In genomic region chr2:32721376-32721775, GRCh38 we compare ENCODE assay signal across 22 cellular contexts.
"Had no signal": no experiment of that assay in that cellular context is flagged by ENCODE, and none has a peak within 500 bp of the region (broad histone marks: within the 10 kb centered on the region; RNA-seq: fewer than 3 reads in every experiment).

No MANE protein-coding gene starts in this region.

- H3K79me2 ChIP-seq: hepatocyte had no signal

- H3K4me2 ChIP-seq: hepatocyte, smooth muscle cell had no signal

- H3K36me3 ChIP-seq: ovary, right lobe of liver had no signal

- ATAC-seq: left lung; lower lobe of right lung; natural killer cell; psoas muscle; right lobe of liver; stimulated activated effector memory CD8-positive, alpha-beta T cell treated with anti-CD3 and anti-CD28 coated beads, Interleukin-12 subunit alpha, Interleukin-12 subunit beta, amount 100 ng/mL, for 72 hours had no signal

- H3K4me3 ChIP-seq: coronary artery, hepatocyte, left lung, lower lobe of right lung, ovary, psoas muscle, right lobe of liver, smooth muscle cell, stomach, testis, tibial artery had no signal

- H3K4me1 ChIP-seq: left lung, lower lobe of right lung had no signal

- H3K27me3 ChIP-seq: hepatocyte, left lung, ovary, right lobe of liver, stomach, testis, tibial artery had no signal

- H3K9me3 ChIP-seq: left lung, lower lobe of right lung, ovary, psoas muscle, right lobe of liver, stomach, testis, tibial artery had no signal

- H3K27ac ChIP-seq: hepatocyte, left lung, lower lobe of right lung, ovary, psoas muscle, right lobe of liver, stomach had no signal

- DNase-seq: dermis blood vessel endothelial cell; effector memory CD4-positive, alpha-beta T cell; kidney; left lung; lower lobe of right lung; natural killer cell; occipital lobe; ovary; posterior cingulate gyrus; psoas muscle; right lobe of liver; stimulated activated CD4-positive, alpha-beta T cell treated with anti-CD3 and anti-CD28 coated beads, Interleukin-12 subunit alpha, Interleukin-12 subunit beta, amount 100 ng/mL, for 4 hours; stimulated activated CD4-positive, alpha-beta T cell treated with anti-CD3 and anti-CD28 coated beads, Interleukin-2, amount 100 ng/mL, for 24 hours; stimulated activated CD4-positive, alpha-beta T cell treated with anti-CD3 and anti-CD28 coated beads, Interleukin-4, amount 100 ng/mL, for 24 hours; stimulated activated naive CD4-positive, alpha-beta T cell treated with Interleukin-2 at 50 U/mL for 16 hours; stomach; testis; tibial artery had no signal
